In the genomic region with DNA sequence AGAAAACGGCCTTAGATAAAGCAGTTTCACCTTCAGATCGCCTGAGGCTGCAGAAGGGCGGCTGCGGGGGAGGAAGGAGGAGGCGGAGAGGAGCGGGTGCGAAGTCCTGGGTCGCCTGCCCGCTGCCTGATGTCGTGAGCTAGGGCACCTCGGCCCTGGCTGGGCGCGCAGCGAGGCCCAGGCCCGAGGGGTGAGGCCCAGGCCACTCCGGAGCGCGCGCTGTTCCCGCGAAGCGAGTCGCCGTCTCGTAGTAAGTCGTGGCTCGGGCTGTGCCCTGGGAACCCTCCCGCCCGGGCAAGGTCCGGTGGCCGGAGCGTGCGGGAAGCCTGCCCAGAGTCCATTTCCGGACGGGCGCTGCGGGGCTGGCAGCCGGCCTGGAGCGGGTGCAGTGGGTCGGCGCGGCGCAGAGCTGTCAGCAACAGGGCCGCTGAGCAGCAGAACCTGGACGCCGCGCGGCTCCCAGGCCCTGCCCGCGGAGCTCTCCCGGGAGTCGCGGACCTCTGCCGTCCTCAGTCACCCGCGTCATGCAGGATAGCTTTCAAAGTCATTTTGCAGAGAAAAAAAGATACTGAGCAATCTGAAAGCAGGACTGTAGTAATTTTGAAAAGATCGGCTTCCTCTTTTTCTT, we compare ENCODE assay signal across 1 cellular context.
TF ChIP-seq lines count a peak whose summit lies in the region.

No MANE protein-coding gene starts in this region.

TF ChIP-seq in HepG2, 621 proteins besides CTCF, POLR2A, EP300 and RAD21 (continued from another document and continues in another):
- TF ChIP-seq, protein P1, sequence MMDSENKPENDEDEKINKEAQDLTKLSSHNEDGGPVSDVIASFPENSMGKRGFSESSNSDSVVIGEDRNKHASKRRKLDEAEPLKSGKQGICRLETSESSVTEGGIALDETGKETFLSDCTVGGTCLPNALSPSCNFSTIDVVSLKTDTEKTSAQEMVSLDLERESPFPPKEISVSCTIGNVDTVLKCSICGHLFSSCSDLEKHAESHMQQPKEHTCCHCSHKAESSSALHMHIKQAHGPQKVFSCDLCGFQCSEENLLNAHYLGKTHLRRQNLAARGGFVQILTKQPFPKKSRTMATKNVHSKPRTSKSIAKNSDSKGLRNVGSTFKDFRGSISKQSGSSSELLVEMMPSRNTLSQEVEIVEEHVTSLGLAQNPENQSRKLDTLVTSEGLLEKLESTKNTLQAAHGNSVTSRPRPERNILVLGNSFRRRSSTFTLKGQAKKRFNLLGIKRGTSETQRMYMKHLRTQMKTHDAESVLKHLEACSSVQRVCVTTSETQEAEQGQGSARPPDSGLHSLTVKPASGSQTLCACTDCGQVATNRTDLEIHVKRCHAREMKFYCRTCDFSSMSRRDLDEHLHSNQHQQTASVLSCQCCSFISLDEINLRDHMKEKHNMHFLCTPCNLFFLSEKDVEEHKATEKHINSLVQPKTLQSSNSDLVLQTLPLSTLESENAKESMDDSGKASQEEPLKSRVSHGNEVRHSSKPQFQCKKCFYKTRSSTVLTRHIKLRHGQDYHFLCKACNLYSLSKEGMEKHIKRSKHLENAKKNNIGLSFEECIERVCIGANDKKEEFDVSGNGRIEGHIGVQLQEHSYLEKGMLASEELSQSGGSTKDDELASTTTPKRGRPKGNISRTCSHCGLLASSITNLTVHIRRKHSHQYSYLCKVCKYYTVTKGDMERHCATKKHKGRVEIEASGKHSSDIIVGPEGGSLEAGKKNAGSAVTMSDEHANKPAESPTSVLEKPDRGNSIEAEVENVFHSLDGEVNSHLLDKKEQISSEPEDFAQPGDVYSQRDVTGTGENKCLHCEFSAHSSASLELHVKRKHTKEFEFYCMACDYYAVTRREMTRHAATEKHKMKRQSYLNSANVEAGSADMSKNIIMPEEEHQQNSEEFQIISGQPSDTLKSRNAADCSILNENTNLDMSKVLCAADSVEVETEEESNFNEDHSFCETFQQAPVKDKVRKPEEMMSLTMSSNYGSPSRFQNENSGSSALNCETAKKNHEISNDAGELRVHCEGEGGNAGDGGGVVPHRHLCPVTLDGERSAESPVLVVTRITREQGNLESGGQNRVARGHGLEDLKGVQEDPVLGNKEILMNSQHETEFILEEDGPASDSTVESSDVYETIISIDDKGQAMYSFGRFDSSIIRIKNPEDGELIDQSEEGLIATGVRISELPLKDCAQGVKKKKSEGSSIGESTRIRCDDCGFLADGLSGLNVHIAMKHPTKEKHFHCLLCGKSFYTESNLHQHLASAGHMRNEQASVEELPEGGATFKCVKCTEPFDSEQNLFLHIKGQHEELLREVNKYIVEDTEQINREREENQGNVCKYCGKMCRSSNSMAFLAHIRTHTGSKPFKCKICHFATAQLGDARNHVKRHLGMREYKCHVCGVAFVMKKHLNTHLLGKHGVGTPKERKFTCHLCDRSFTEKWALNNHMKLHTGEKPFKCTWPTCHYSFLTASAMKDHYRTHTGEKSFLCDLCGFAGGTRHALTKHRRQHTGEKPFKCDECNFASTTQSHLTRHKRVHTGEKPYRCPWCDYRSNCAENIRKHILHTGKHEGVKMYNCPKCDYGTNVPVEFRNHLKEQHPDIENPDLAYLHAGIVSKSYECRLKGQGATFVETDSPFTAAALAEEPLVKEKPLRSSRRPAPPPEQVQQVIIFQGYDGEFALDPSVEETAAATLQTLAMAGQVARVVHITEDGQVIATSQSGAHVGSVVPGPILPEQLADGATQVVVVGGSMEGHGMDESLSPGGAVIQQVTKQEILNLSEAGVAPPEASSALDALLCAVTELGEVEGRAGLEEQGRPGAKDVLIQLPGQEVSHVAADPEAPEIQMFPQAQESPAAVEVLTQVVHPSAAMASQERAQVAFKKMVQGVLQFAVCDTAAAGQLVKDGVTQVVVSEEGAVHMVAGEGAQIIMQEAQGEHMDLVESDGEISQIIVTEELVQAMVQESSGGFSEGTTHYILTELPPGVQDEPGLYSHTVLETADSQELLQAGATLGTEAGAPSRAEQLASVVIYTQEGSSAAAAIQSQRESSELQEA (CRISPR knock-in tag; IDR thresholded peaks at IDR 0.05; ENCODE audit: not compliant biosample characterization) = peak; percentile 93
- TF ChIP-seq, protein P2, sequence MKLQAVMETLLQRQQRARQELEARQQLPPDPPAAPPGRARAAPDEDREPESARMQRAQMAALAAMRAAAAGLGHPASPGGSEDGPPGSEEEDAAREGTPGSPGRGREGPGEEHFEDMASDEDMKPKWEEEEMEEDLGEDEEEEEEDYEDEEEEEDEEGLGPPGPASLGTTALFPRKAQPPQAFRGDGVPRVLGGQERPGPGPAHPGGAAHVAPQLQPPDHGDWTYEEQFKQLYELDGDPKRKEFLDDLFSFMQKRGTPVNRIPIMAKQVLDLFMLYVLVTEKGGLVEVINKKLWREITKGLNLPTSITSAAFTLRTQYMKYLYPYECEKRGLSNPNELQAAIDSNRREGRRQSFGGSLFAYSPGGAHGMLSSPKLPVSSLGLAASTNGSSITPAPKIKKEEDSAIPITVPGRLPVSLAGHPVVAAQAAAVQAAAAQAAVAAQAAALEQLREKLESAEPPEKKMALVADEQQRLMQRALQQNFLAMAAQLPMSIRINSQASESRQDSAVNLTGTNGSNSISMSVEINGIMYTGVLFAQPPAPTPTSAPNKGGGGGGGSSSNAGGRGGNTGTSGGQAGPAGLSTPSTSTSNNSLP (IDR thresholded peaks at IDR 0.05; ENCODE audit: low read depth, low read length) = no peak
- TF ChIP-seq GABPB1 (CRISPR knock-in tag; IDR thresholded peaks at IDR 0.05) (peak; percentile 90), MEIS1 (CRISPR knock-in tag; IDR thresholded peaks at IDR 0.05; ENCODE audit: borderline replicate concordance) (no peak; the same call in 1 of the 2 replicates), POLR2AphosphoS2 (IDR thresholded peaks at IDR 0.05; ENCODE audit: low read depth, low read length) (no peak), PRMT3 (CRISPR knock-in tag; IDR thresholded peaks at IDR 0.05; ENCODE audit: borderline replicate concordance, low read depth) (no peak), ZNF101 (CRISPR knock-in tag; IDR thresholded peaks at IDR 0.05; ENCODE audit: borderline replicate concordance, low read depth) (peak; percentile 61; the same call in 1 of the 2 replicates), ZNF567 (CRISPR knock-in tag; IDR thresholded peaks at IDR 0.05; ENCODE audit: borderline replicate concordance) (no peak), SMARCE1 (IDR thresholded peaks at IDR 0.05; ENCODE audit: borderline replicate concordance) (no peak), NCOR1 (IDR thresholded peaks at IDR 0.05; ENCODE audit: borderline replicate concordance, low read length) (no peak), U2AF1 (optimal IDR thresholded peaks at IDR 0.05; ENCODE audit: low read depth, low read length) (no peak), BATF2 (CRISPR knock-in tag; IDR thresholded peaks at IDR 0.05) (0 out of 2 replicates have a peak, but pooled peaks have one; percentile 43), AHDC1 (CRISPR knock-in tag; IDR thresholded peaks at IDR 0.05; ENCODE audit: borderline replicate concordance) (peak; percentile 45; the same call in 1 of the 2 replicates)
- TF ChIP-seq, protein P3, sequence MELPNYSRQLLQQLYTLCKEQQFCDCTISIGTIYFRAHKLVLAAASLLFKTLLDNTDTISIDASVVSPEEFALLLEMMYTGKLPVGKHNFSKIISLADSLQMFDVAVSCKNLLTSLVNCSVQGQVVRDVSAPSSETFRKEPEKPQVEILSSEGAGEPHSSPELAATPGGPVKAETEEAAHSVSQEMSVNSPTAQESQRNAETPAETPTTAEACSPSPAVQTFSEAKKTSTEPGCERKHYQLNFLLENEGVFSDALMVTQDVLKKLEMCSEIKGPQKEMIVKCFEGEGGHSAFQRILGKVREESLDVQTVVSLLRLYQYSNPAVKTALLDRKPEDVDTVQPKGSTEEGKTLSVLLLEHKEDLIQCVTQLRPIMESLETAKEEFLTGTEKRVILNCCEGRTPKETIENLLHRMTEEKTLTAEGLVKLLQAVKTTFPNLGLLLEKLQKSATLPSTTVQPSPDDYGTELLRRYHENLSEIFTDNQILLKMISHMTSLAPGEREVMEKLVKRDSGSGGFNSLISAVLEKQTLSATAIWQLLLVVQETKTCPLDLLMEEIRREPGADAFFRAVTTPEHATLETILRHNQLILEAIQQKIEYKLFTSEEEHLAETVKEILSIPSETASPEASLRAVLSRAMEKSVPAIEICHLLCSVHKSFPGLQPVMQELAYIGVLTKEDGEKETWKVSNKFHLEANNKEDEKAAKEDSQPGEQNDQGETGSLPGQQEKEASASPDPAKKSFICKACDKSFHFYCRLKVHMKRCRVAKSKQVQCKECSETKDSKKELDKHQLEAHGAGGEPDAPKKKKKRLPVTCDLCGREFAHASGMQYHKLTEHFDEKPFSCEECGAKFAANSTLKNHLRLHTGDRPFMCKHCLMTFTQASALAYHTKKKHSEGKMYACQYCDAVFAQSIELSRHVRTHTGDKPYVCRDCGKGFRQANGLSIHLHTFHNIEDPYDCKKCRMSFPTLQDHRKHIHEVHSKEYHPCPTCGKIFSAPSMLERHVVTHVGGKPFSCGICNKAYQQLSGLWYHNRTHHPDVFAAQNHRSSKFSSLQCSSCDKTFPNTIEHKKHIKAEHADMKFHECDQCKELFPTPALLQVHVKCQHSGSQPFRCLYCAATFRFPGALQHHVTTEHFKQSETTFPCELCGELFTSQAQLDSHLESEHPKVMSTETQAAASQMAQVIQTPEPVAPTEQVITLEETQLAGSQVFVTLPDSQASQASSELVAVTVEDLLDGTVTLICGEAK (IDR thresholded peaks at IDR 0.05) = no peak
- TF ChIP-seq, protein P3 (CRISPR knock-in tag; IDR thresholded peaks at IDR 0.05) = peak; percentile 79
- TF ChIP-seq, protein P4, sequence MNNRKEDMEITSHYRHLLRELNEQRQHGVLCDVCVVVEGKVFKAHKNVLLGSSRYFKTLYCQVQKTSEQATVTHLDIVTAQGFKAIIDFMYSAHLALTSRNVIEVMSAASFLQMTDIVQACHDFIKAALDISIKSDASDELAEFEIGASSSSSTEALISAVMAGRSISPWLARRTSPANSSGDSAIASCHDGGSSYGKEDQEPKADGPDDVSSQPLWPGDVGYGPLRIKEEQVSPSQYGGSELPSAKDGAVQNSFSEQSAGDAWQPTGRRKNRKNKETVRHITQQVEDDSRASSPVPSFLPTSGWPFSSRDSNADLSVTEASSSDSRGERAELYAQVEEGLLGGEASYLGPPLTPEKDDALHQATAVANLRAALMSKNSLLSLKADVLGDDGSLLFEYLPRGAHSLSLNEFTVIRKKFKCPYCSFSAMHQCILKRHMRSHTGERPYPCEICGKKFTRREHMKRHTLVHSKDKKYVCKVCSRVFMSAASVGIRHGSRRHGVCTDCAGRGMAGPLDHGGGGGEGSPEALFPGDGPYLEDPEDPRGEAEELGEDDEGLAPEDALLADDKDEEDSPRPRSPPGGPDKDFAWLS (CRISPR knock-in tag; IDR thresholded peaks at IDR 0.05; ENCODE audit: borderline replicate concordance) = 0 out of 2 replicates have a peak, but pooled peaks have one; percentile 39
